15 cellular contexts compared by ENCODE assay signal in the genomic region with DNA sequence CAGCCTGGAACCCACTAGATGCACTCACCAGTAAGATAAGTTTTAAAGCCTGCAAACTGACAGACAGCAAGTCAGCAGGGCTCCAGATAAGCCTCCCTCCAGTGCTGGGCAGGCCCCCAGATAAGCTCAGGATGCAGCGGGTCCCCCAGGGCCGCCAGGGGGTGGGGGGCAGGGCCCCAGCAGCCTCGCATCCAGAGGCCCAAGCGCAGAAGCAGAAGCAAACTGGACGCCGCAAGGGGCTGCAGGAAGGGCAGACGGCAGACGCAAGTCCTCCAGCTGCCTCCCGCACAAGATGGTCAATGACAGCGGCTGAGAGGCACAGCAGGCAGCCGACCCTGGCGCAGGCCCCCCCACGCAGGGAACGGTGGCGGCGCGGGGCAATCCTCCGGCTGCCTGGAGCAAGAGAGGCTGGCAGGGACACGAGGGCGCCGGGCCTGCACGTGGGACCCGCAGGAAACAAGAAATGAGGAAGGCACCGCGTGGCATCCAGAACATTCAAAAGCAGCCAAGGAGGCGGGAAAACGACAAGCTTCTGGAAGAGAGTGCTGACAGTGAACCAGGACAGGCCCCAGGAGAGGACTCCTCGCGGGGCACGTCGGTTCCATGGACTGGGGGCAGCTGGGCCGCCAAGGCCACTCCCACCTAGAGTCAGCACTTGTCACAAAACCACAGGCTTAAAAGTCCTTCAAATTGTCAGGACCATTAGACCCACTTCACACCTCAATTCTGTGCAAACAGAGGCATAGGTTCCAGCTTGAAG. TPM values are rescaled to one million over a fixed set of nuclear protein-coding genes. Genes with fewer than 3 reads are reported as not detected.
DNase-seq lines count a peak whose midpoint lies in the region; ATAC-seq lines count a peak whose summit lies in the region.
"Had no signal": no experiment of that assay in that cellular context is flagged by ENCODE, and none has a peak within 500 bp of the region (broad histone marks: within the 10 kb centered on the region; RNA-seq: fewer than 3 reads in every experiment).

No MANE protein-coding gene starts in this region.

- no peaks in the 10 kb centered on the region for H3K9me3 Mint-ChIP-seq in dendritic cell treated with granulocyte-macrophage colony-stimulating factor and Interleukin-4, amounts not matched to agents 40 ng/mL and 50 ng/mL, for 4 days
- no peaks in the 10 kb centered on the region for H3K9me3 Mint-ChIP-seq in activated naive CD8-positive, alpha-beta T cell treated with anti-CD3 and anti-CD28 coated beads for 36 hours

- no peak for ATAC-seq in HG03159 (IDR thresholded peaks at IDR 0.05; ENCODE audit: unreplicated experiment)
- ATAC-seq in HG02970 (IDR thresholded peaks at IDR 0.05; ENCODE audit: low FRiP score, unreplicated experiment): no peak
- ATAC-seq: A549 had no signal

- H3K9me3 ChIP-seq in mesodermal cell (ENCODE audit: control insufficient read depth, low read length): no peaks in the 10 kb centered on the region
- H3K9me3 ChIP-seq: A549, colonic mucosa had no signal

- no peaks in the 10 kb centered on the region for H3K36me3 ChIP-seq in mesodermal cell (ENCODE audit: control insufficient read depth, insufficient read depth, low read length)
- H3K36me3 ChIP-seq: colonic mucosa had no signal

- no peak overlapping the region for H3K4me3 ChIP-seq in mesodermal cell (ENCODE audit: extremely low read depth, insufficient read depth, low read length, poor library complexity, severe bottlenecking)
- H3K4me3 ChIP-seq: A549, colonic mucosa had no signal

- H3K27ac Mint-ChIP-seq in dendritic cell treated with granulocyte-macrophage colony-stimulating factor and Interleukin-4, amounts not matched to agents 40 ng/mL and 50 ng/mL, for 4 days: peak overlapping the region; percentile 60
- H3K27ac Mint-ChIP-seq in activated naive CD8-positive, alpha-beta T cell treated with anti-CD3 and anti-CD28 coated beads for 36 hours: no peak overlapping the region

- peak overlapping the region; percentile 46 for H3K27ac ChIP-seq in mesodermal cell (ENCODE audit: low read depth, low read length, severe bottlenecking)
- H3K27ac ChIP-seq: A549 had no signal

- peaks cover 7% of the 10 kb centered on the region for H3K27me3 Mint-ChIP-seq in dendritic cell treated with granulocyte-macrophage colony-stimulating factor and Interleukin-4, amounts not matched to agents 40 ng/mL and 50 ng/mL, for 4 days
- peaks cover 10% of the 10 kb centered on the region for H3K27me3 Mint-ChIP-seq in activated naive CD8-positive, alpha-beta T cell treated with anti-CD3 and anti-CD28 coated beads for 36 hours

- intact Hi-C loops in dendritic cell treated with granulocyte-macrophage colony-stimulating factor and Interleukin-4, amounts not matched to agents 40 ng/mL and 50 ng/mL, for 4 days (cut with micrococcal nuclease): loop anchor here (10.0 kb wide), 2 partner anchors 55 to 125 kb away; no protein-coding TSS in a partner anchor

- WGBS in mesodermal cell (ENCODE audit: insufficient coverage in 2 of 2), 2 experiments: 45 to 50% methylated on average over 28 to 31 of the region's 32 CpGs

- H3K4me3 Mint-ChIP-seq in dendritic cell treated with granulocyte-macrophage colony-stimulating factor and Interleukin-4, amounts not matched to agents 40 ng/mL and 50 ng/mL, for 4 days: no peak overlapping the region
- no peak overlapping the region for H3K4me3 Mint-ChIP-seq in activated naive CD8-positive, alpha-beta T cell treated with anti-CD3 and anti-CD28 coated beads for 36 hours

- H3K36me3 Mint-ChIP-seq in dendritic cell treated with granulocyte-macrophage colony-stimulating factor and Interleukin-4, amounts not matched to agents 40 ng/mL and 50 ng/mL, for 4 days (ENCODE audit: low read depth): no peaks in the 10 kb centered on the region
- H3K36me3 Mint-ChIP-seq in activated naive CD8-positive, alpha-beta T cell treated with anti-CD3 and anti-CD28 coated beads for 36 hours: no peaks in the 10 kb centered on the region

- DNase-seq in NCI-H748 (lab: John Stamatoyannopoulos, UW; ENCODE audit: unreplicated experiment) (peak; percentile 37), NCI-H748 treated with DMSO at 0.1 percent for 48 hours (lab: John Stamatoyannopoulos, UW) (no peak), NCI-H226 (no peak)
- no peak for DNase-seq in activated naive CD8-positive, alpha-beta T cell treated with anti-CD3 and anti-CD28 coated beads for 36 hours
- DNase-seq: activated CD4-positive, alpha-beta T cell treated with anti-CD3 and anti-CD28 coated beads, Interleukin-2, amount 50 U/mL, for 1 hour; activated naive CD4-positive, alpha-beta T cell; colonic mucosa; NCI-H1105; SIG-M5; stimulated activated naive CD4-positive, alpha-beta T cell had no signal

- peaks cover 36% of the 10 kb centered on the region for H3K4me1 Mint-ChIP-seq in dendritic cell treated with granulocyte-macrophage colony-stimulating factor and Interleukin-4, amounts not matched to agents 40 ng/mL and 50 ng/mL, for 4 days (ENCODE audit: low read depth)
- peaks cover 1% of the 10 kb centered on the region for H3K4me1 Mint-ChIP-seq in activated naive CD8-positive, alpha-beta T cell treated with anti-CD3 and anti-CD28 coated beads for 36 hours

- H3K4me1 ChIP-seq in mesodermal cell (ENCODE audit: control insufficient read depth, insufficient read depth, low read length, poor library complexity, severe bottlenecking): peaks cover 20% of the 10 kb centered on the region

RNA-seq across cellular contexts. Expression of gene ROR2, which starts 49.8 kb away (rescaled TPM):
- 10.1 TPM for polyA plus RNA-seq in mesodermal cell (2013, experiment 1 of 2)
- polyA plus RNA-seq in mesodermal cell (2013, experiment 2 of 2): 9.2 TPM
- total RNA-seq in activated naive CD8-positive, alpha-beta T cell treated with anti-CD3 and anti-CD28 coated beads for 36 hours: not detected
